Comparison of ENCODE assay signal across 18 cellular contexts in genomic region chr3:32371466-32372212, GRCh38. TPM values are rescaled to one million over a fixed set of nuclear protein-coding genes. Genes with fewer than 3 reads are reported as not detected.
DNase-seq lines count a peak whose midpoint lies in the region; ATAC-seq and TF ChIP-seq lines count a peak whose summit lies in the region.
"Had no signal": no experiment of that assay in that cellular context is flagged by ENCODE, and none has a peak within 500 bp of the region (broad histone marks: within the 10 kb centered on the region; RNA-seq: fewer than 3 reads in every experiment).

No MANE protein-coding gene starts in this region.

- peak overlapping the region; percentile 44 for H3K27ac ChIP-seq in CD4-positive, alpha-beta memory T cell (ENCODE audit: low read depth, low read length)
- no peak overlapping the region for H3K27ac ChIP-seq in stomach
- H3K27ac ChIP-seq: ascending aorta, hepatocyte, right atrium auricular region, thoracic aorta had no signal

- POLR2A ChIA-PET in CD4-positive, alpha-beta memory T cell (lab: Charles Lee; ENCODE audit: partially characterized antibody) = interaction anchor here (0.9 to 3.2 kb wide), 17 partner anchors 11 to 102 kb away, joined by 3 to 23 read pairs (median 4); partner anchors contain the start of gene CMTM7
- POLR2A ChIA-PET in activated CD8-positive, alpha-beta T cell treated with anti-CD3 and anti-CD28 coated beads for 36 hours (lab: Charles Lee) = interaction anchor here (0.6 to 1.9 kb wide), 8 partner anchors 8 to 173 kb away, joined by 3 to 8 read pairs (median 6); partner anchors contain the start of genes CMTM6 and CMTM7

- H3K9me3 ChIP-seq in CD4-positive, alpha-beta memory T cell (ENCODE audit: control insufficient read depth in 1 of 2, low read length in 2 of 2) = no peaks in the 10 kb centered on the region
- H3K9me3 ChIP-seq in mucosa of descending colon = no peaks in the 10 kb centered on the region
- H3K9me3 ChIP-seq in stomach = no peaks in the 10 kb centered on the region
- H3K9me3 ChIP-seq: ascending aorta, right atrium auricular region, thoracic aorta had no signal

- TF ChIP-seq POLR2A in stomach (IDR thresholded peaks at IDR 0.05) = no peak

- no peaks in the 10 kb centered on the region for H3K36me3 ChIP-seq in CD4-positive, alpha-beta memory T cell (ENCODE audit: insufficient read depth, low read length)
- no peaks in the 10 kb centered on the region for H3K36me3 ChIP-seq in mucosa of descending colon (ENCODE audit: low read depth)
- H3K36me3 ChIP-seq in stomach = peaks cover 0 to 8% (median 7%) of the 10 kb centered on the region in 4 donors
- H3K36me3 ChIP-seq: ascending aorta, right atrium auricular region, thoracic aorta had no signal

- CTCF ChIA-PET in CD4-positive, alpha-beta memory T cell (lab: Charles Lee; ENCODE audit: partially characterized antibody) = interaction anchor here (0.8 to 7.6 kb wide), 19 partner anchors 11 to 195 kb away, joined by 3 to 156 read pairs (median 4); partner anchors contain the start of gene CMTM7
- CTCF ChIA-PET in activated CD8-positive, alpha-beta T cell treated with anti-CD3 and anti-CD28 coated beads for 36 hours (lab: Charles Lee) = interaction anchor here (1.0 to 10.4 kb wide), 12 partner anchors 11 to 195 kb away, joined by 3 to 149 read pairs (median 4); partner anchors contain the start of gene CMTM7

- H3K4me1 Mint-ChIP-seq in CD4-positive, alpha-beta memory T cell = peaks cover 19 to 32% (median 25%) of the 10 kb centered on the region in 4 donors
- H3K4me1 Mint-ChIP-seq in activated CD8-positive, alpha-beta T cell treated with anti-CD3 and anti-CD28 coated beads for 36 hours (ENCODE audit: low read depth) = peaks cover 24% of the 10 kb centered on the region
- H3K4me1 Mint-ChIP-seq in HFFc6 (ENCODE audit: low read depth) = peaks cover 4% of the 10 kb centered on the region; the same call in 1 of the 2 replicates
- H3K4me1 Mint-ChIP-seq: mesothelial cell of epicardium had no signal

- WGBS in stomach, 5 donors = 79 to 87% (median 84%) methylated on average over 7 of the region's 7 CpGs

- no peak for TF ChIP-seq EP300 in stomach (IDR thresholded peaks at IDR 0.05)

- peak overlapping the region; percentile 69 to 92 (median 87) for H3K27ac Mint-ChIP-seq in CD4-positive, alpha-beta memory T cell
- peak overlapping the region; percentile 84 for H3K27ac Mint-ChIP-seq in activated CD8-positive, alpha-beta T cell treated with anti-CD3 and anti-CD28 coated beads for 36 hours
- H3K27ac Mint-ChIP-seq in HFFc6 = no peak overlapping the region
- H3K27ac Mint-ChIP-seq: mesothelial cell of epicardium had no signal

- no peaks in the 10 kb centered on the region for H3K27me3 Mint-ChIP-seq in CD4-positive, alpha-beta memory T cell
- no peaks in the 10 kb centered on the region for H3K27me3 Mint-ChIP-seq in activated CD8-positive, alpha-beta T cell treated with anti-CD3 and anti-CD28 coated beads for 36 hours
- H3K27me3 Mint-ChIP-seq in HFFc6 (ENCODE audit: insufficient read depth) = peaks cover 18% of the 10 kb centered on the region

- H3K4me3 ChIP-seq in CD4-positive, alpha-beta memory T cell (ENCODE audit: low read length in 2 of 2) = no peak overlapping the region
- no peak overlapping the region for H3K4me3 ChIP-seq in mucosa of descending colon
- no peak overlapping the region for H3K4me3 ChIP-seq in stomach
- H3K4me3 ChIP-seq: ascending aorta, hepatocyte, right atrium auricular region, thoracic aorta had no signal

- DNase-seq in CD4-positive, alpha-beta memory T cell = peak in 4 of 5 donors; percentile 36 to 46 (median 42)
- DNase-seq in activated CD8-positive, alpha-beta T cell treated with anti-CD3 and anti-CD28 coated beads for 36 hours = no peak
- no peak for DNase-seq in mucosa of descending colon
- DNase-seq in HFFc6 = no peak
- DNase-seq in left ventricle myocardium superior = no peak
- DNase-seq in stomach = no peak
- DNase-seq: DMS 273 treated with DMSO at 0.1 percent for 48 hours, KG1, kidney glomerular epithelial cell, NCI-H1105, NCI-H82 had no signal

- intact Hi-C loops in CD4-positive, alpha-beta memory T cell (cut with micrococcal nuclease) = no loop called here
- intact Hi-C loops in activated CD8-positive, alpha-beta T cell treated with anti-CD3 and anti-CD28 coated beads for 36 hours (cut with micrococcal nuclease) = no loop called here
- intact Hi-C loops in mucosa of descending colon (cut with DNase I, micrococcal nuclease) (loop anchor here in 1 of 2 donors (10.0 kb wide), 1 partner anchor 103 kb away; no protein-coding TSS in a partner anchor), left ventricle myocardium superior (cut with micrococcal nuclease) (loop anchor here (10.0 kb wide), 1 partner anchor 93 kb away; no protein-coding TSS in a partner anchor), stomach (cut with DNase I; ENCODE audit: low total_unique reads) (no loop called here)

- H3K27me3 ChIP-seq in CD4-positive, alpha-beta memory T cell (ENCODE audit: insufficient read depth, low read length) = no peaks in the 10 kb centered on the region
- no peaks in the 10 kb centered on the region for H3K27me3 ChIP-seq in stomach
- H3K27me3 ChIP-seq: ascending aorta, hepatocyte, right atrium auricular region had no signal

- H3K4me3 Mint-ChIP-seq in CD4-positive, alpha-beta memory T cell = peak overlapping the region in 7 of 8 donors; percentile 15 to 60 (median 25)
- H3K4me3 Mint-ChIP-seq in activated CD8-positive, alpha-beta T cell treated with anti-CD3 and anti-CD28 coated beads for 36 hours = peak overlapping the region; percentile 11
- H3K4me3 Mint-ChIP-seq in HFFc6 = no peak overlapping the region
- H3K4me3 Mint-ChIP-seq: mesothelial cell of epicardium had no signal

- H3K9me3 Mint-ChIP-seq in CD4-positive, alpha-beta memory T cell = no peaks in the 10 kb centered on the region
- H3K9me3 Mint-ChIP-seq in activated CD8-positive, alpha-beta T cell treated with anti-CD3 and anti-CD28 coated beads for 36 hours = no peaks in the 10 kb centered on the region
- H3K9me3 Mint-ChIP-seq in HFFc6 = no peaks in the 10 kb centered on the region
- H3K9me3 Mint-ChIP-seq: mesothelial cell of epicardium had no signal

- peak; percentile 42 for ATAC-seq in HG02852 (IDR thresholded peaks at IDR 0.05; ENCODE audit: unreplicated experiment)
- peak; percentile 56 for ATAC-seq in activated CD8-positive, alpha-beta T cell treated with anti-CD3 and anti-CD28 coated beads for 36 hours
- peak; percentile 24 for ATAC-seq in mucosa of descending colon
- no peak for ATAC-seq in left ventricle myocardium superior
- ATAC-seq in HG02870 (IDR thresholded peaks at IDR 0.05; ENCODE audit: unreplicated experiment) = no peak

- peaks cover 3 to 5% of the 10 kb centered on the region in 2 donors for H3K36me3 Mint-ChIP-seq in CD4-positive, alpha-beta memory T cell
- H3K36me3 Mint-ChIP-seq in activated CD8-positive, alpha-beta T cell treated with anti-CD3 and anti-CD28 coated beads for 36 hours (ENCODE audit: low read depth) = no peaks in the 10 kb centered on the region
- H3K36me3 Mint-ChIP-seq in HFFc6 (ENCODE audit: low read depth) = no peaks in the 10 kb centered on the region
- H3K36me3 Mint-ChIP-seq: mesothelial cell of epicardium had no signal

- H3K4me1 ChIP-seq in CD4-positive, alpha-beta memory T cell (ENCODE audit: insufficient read depth, low read length) = peaks cover 21% of the 10 kb centered on the region
- H3K4me1 ChIP-seq in mucosa of descending colon (ENCODE audit: low read depth) (no peaks in the 10 kb centered on the region), stomach (no peaks in the 10 kb centered on the region)
- H3K4me1 ChIP-seq: ascending aorta, right atrium auricular region had no signal

- TF ChIP-seq CTCF in activated CD8-positive, alpha-beta T cell treated with anti-CD3 and anti-CD28 coated beads for 36 hours (IDR thresholded peaks at IDR 0.05) = no peak
- TF ChIP-seq CTCF in mucosa of descending colon (IDR thresholded peaks at IDR 0.05) (no peak), HFFc6 (IDR thresholded peaks at IDR 0.05) (no peak), stomach (IDR thresholded peaks at IDR 0.05) (no peak)

RNA-seq across cellular contexts. Expression of gene CMTM7, which starts 20.0 kb away (rescaled TPM):
- total RNA-seq in CD4-positive, alpha-beta memory T cell = 10 to 100 TPM; 44.2 to 48.0 TPM
- 100 to 1,000 TPM in 1 of 2 donors, 10 to 100 TPM in 1; 83.4 to 137 TPM for polyA plus RNA-seq in CD4-positive, alpha-beta memory T cell
- 10 to 100 TPM; 36.1 to 37.2 TPM for total RNA-seq in activated CD8-positive, alpha-beta T cell treated with anti-CD3 and anti-CD28 coated beads for 36 hours
- total RNA-seq in mucosa of descending colon (1 to 10 TPM; 3.6 to 5.1 (median 4.8) TPM), left ventricle myocardium superior (4.4 TPM), stomach (10 to 100 TPM in 2 of 5 donors, 1 to 10 TPM in 2, not detected in 1; 3.1 to 54.9 (median 8.7) TPM)
- 10 to 100 TPM; 10.1 to 17.7 (median 15.7) TPM for total RNA-seq in HFFc6 (2021; fragmentation: NEBNext Ultra II Directional; extraction: Animal tissue kit (Norgen Biotek cat#: 25700))
- 1 to 10 TPM; 5.7 to 8.7 (median 7.4) TPM for polyA plus RNA-seq in stomach

Comparison
In these comparisons a context has a peak if more than half of its experiments do, and no peak if none do; other contexts are left out.
1. DNase-seq: peak in CD4-positive, alpha-beta memory T cell (4 of 5); none in activated CD8-positive, alpha-beta T cell treated with anti-CD3 and anti-CD28 coated beads for 36 hours (single experiment), mucosa of descending colon (0 of 3), HFFc6 (single experiment), left ventricle myocardium superior (single experiment) and stomach (single experiment).
2. ATAC-seq: peak in HG02852 (single experiment), activated CD8-positive, alpha-beta T cell treated with anti-CD3 and anti-CD28 coated beads for 36 hours (single experiment) and mucosa of descending colon (single experiment); none in left ventricle myocardium superior (single experiment) and HG02870 (single experiment).